ENCODE assay signal across 9 cellular contexts in genomic region chr6:52363222-52363867, GRCh38. TPM values are rescaled to one million over a fixed set of nuclear protein-coding genes. Genes with fewer than 3 reads are reported as not detected.
DNase-seq lines count a peak whose midpoint lies in the region; ATAC-seq and TF ChIP-seq lines count a peak whose summit lies in the region.
"Had no signal": no experiment of that assay in that cellular context is flagged by ENCODE, and none has a peak within 500 bp of the region (broad histone marks: within the 10 kb centered on the region; RNA-seq: fewer than 3 reads in every experiment).

No MANE protein-coding gene starts in this region.

- H3K27ac ChIP-seq in angular gyrus (ENCODE audit: low read depth, low read length), result peak overlapping the region; percentile 95
- peak overlapping the region; percentile 87 for H3K27ac ChIP-seq in temporal lobe (ENCODE audit: low read depth, low read length)
- H3K27ac ChIP-seq in body of pancreas, result no peak overlapping the region
- H3K27ac ChIP-seq: C4-2B had no signal

- H3K4me1 Mint-ChIP-seq in T-helper 2 cell treated with Interferon-gamma antibody and Interleukin-4, amounts not matched to agents 5 μg/mL and 100 μg/mL, for 36 hours (ENCODE audit: low read depth), result peaks cover 33% of the 10 kb centered on the region

- no peak for TF ChIP-seq POLR2A in body of pancreas (IDR thresholded peaks at IDR 0.05)

- intact Hi-C loops in body of pancreas (cut with DNase I), result no loop called here

- H3K27me3 ChIP-seq in body of pancreas, result no peaks in the 10 kb centered on the region

- H3K4me3 ChIP-seq in body of pancreas, result no peak overlapping the region

- no peaks in the 10 kb centered on the region for H3K36me3 ChIP-seq in body of pancreas (replicated peaks in 1 of 2; ENCODE audit: insufficient read depth in 1 of 2, low read depth in 2 of 2)

- peaks cover 21% of the 10 kb centered on the region for H3K36me3 Mint-ChIP-seq in T-helper 2 cell treated with Interferon-gamma antibody and Interleukin-4, amounts not matched to agents 5 μg/mL and 100 μg/mL, for 36 hours (ENCODE audit: low read depth)

- H3K4me3 Mint-ChIP-seq in T-helper 2 cell treated with Interferon-gamma antibody and Interleukin-4, amounts not matched to agents 5 μg/mL and 100 μg/mL, for 36 hours, result peak overlapping the region; percentile 96

- H3K4me1 ChIP-seq in body of pancreas, result peaks cover 18% of the 10 kb centered on the region

- H3K27ac Mint-ChIP-seq in T-helper 2 cell treated with Interferon-gamma antibody and Interleukin-4, amounts not matched to agents 5 μg/mL and 100 μg/mL, for 36 hours, result peak overlapping the region; percentile 81

- no peaks in the 10 kb centered on the region for H3K9me3 Mint-ChIP-seq in T-helper 2 cell treated with Interferon-gamma antibody and Interleukin-4, amounts not matched to agents 5 μg/mL and 100 μg/mL, for 36 hours

- 32 to 48% methylated on average over 8 to 9 of the region's 9 CpGs for WGBS in body of pancreas, 2 donors

- TF ChIP-seq CTCF in body of pancreas (IDR thresholded peaks at IDR 0.05), result no peak

- no peaks in the 10 kb centered on the region for H3K27me3 Mint-ChIP-seq in T-helper 2 cell treated with Interferon-gamma antibody and Interleukin-4, amounts not matched to agents 5 μg/mL and 100 μg/mL, for 36 hours (ENCODE audit: low read depth)

- no peak for DNase-seq in T-helper 2 cell treated with Interferon-gamma antibody and Interleukin-4, amounts not matched to agents 5 μg/mL and 100 μg/mL, for 36 hours (ENCODE audit: low spot score)
- DNase-seq in T-helper 2 cell (no peak), left lobe of liver (ENCODE audit: low spot score) (peak; percentile 53), body of pancreas (no peak)

- no peaks in the 10 kb centered on the region for H3K9me3 ChIP-seq in body of pancreas

- ATAC-seq in left lobe of liver (peak; percentile 51), HG03571 (IDR thresholded peaks at IDR 0.05; ENCODE audit: unreplicated experiment) (no peak), body of pancreas (no peak), HG03520 (IDR thresholded peaks at IDR 0.05; ENCODE audit: unreplicated experiment) (no peak)

RNA-seq across cellular contexts. Expression of gene PAQR8, which starts 1.4 kb away (rescaled TPM):
- total RNA-seq in left lobe of liver (0.75 TPM), temporal lobe (13.8 TPM), body of pancreas (1 to 10 TPM; 4.0 to 4.9 TPM)

RNA-seq across cellular contexts. Expression of gene EFHC1, which starts 56.8 kb away (rescaled TPM):
- 3.9 TPM for total RNA-seq in left lobe of liver
- 25.6 TPM for total RNA-seq in temporal lobe
- 10 to 100 TPM; 11.5 to 17.4 TPM for total RNA-seq in body of pancreas

Comparison
In these comparisons a context has a peak if more than half of its experiments do, and no peak if none do; other contexts are left out.
1. H3K27ac ChIP-seq: peak in angular gyrus (single experiment) and temporal lobe (single experiment); none in body of pancreas (0 of 4).